32 cellular contexts compared by ENCODE assay signal in the genomic region with DNA sequence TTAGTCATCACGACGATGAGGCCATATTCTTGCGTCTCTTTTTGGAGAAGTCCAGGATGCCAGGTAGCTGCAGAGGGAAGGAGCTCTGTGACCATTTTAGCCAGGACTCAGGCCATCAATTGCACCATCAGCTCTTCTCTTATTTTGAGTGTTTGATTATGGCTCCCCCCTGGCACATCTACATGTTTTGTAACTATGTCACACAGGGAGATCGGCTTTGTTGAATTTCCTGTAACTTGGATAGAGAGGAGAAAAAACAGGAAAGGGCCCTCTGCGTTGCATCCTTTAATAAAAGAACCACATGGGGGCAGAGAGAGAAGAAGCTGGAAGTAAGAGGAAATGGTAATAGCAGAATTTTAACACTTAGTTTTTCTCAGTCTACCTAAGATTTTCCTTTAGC.
DNase-seq lines count a peak whose midpoint lies in the region; ATAC-seq and TF ChIP-seq lines count a peak whose summit lies in the region.
"Had no signal": no experiment of that assay in that cellular context is flagged by ENCODE, and none has a peak within 500 bp of the region (broad histone marks: within the 10 kb centered on the region; RNA-seq: fewer than 3 reads in every experiment).

No MANE protein-coding gene starts in this region.

- H3K4me3 ChIP-seq in upper lobe of right lung, result no peak overlapping the region
- no peak overlapping the region for H3K4me3 ChIP-seq in foreskin fibroblast (ENCODE audit: low read depth in 1 of 2, low read length in 2 of 2)
- H3K4me3 ChIP-seq: cardiac muscle cell, coronary artery, gastroesophageal sphincter, K562, MG63, Peyer's patch, skin epidermis, stomach, thyroid gland had no signal

- no peak overlapping the region for H3K27ac ChIP-seq in upper lobe of right lung
- H3K27ac ChIP-seq: cardiac muscle cell, coronary artery, gastroesophageal sphincter, Peyer's patch, skin epidermis, stomach, thyroid gland, WERI-Rb-1 had no signal

- peaks cover 11% of the 10 kb centered on the region for H3K4me1 Mint-ChIP-seq in WTC11
- H3K4me1 Mint-ChIP-seq: immature natural killer cell, memory B cell had no signal

- ATAC-seq in WTC11 (peak; percentile 32; the same call in 1 of the 2 replicates), left lobe of liver (peak; percentile 44), upper lobe of right lung (no peak), GM21390 (IDR thresholded peaks at IDR 0.05; ENCODE audit: unreplicated experiment) (no peak)
- ATAC-seq: gastroesophageal sphincter, K562 had no signal

- no peaks in the 10 kb centered on the region for H3K36me3 Mint-ChIP-seq in WTC11
- H3K36me3 Mint-ChIP-seq: immature natural killer cell, memory B cell had no signal

- H3K27me3 Mint-ChIP-seq in WTC11 (ENCODE audit: low read depth), result no peaks in the 10 kb centered on the region
- H3K27me3 Mint-ChIP-seq: CD4-positive, alpha-beta T cell had no signal

- H3K27me3 ChIP-seq in upper lobe of right lung, result no peaks in the 10 kb centered on the region
- H3K27me3 ChIP-seq: cardiac muscle cell, gastroesophageal sphincter, MG63, Peyer's patch, stomach, thyroid gland had no signal

- H3K36me3 ChIP-seq in upper lobe of right lung, result no peaks in the 10 kb centered on the region
- H3K36me3 ChIP-seq: cardiac muscle cell, gastroesophageal sphincter, MG63, Peyer's patch, stomach, thyroid gland, WERI-Rb-1 had no signal

- POLR2A ChIA-PET in WTC11 (lab: Charles Lee), result no interaction called here

- CTCF ChIA-PET in WTC11 (lab: Charles Lee), result interaction anchor here (1.7 kb wide), 1 partner anchor 191 kb away, joined by 7 read pairs; no protein-coding TSS in a partner anchor

- H3K4me1 ChIP-seq in upper lobe of right lung, result peaks cover 8% of the 10 kb centered on the region
- H3K4me1 ChIP-seq: Peyer's patch had no signal

- H3K9me3 ChIP-seq in upper lobe of right lung, result no peaks in the 10 kb centered on the region
- H3K9me3 ChIP-seq: gastroesophageal sphincter, MG63, Peyer's patch, stomach, thyroid gland had no signal

- H3K4me3 Mint-ChIP-seq in WTC11, result no peak overlapping the region
- H3K4me3 Mint-ChIP-seq: activated T-helper 1 cell treated with anti-CD3 and anti-CD28 coated beads, Interleukin-12 subunit alpha, Interleukin-12 subunit beta, Interleukin-2, Interleukin-4 antibody, amounts not matched to agents 30 ng/mL and 10 ng/mL and 1 ng/mL, durations not matched to agents 14 hours and 24 hours and 36 hours; CD4-positive, alpha-beta T cell; immature natural killer cell; memory B cell had no signal

- DNase-seq in NCI-H748 (lab: John Stamatoyannopoulos, UW; ENCODE audit: unreplicated experiment) (peak; percentile 17), NCI-H748 treated with DMSO at 0.1 percent for 48 hours (lab: John Stamatoyannopoulos, UW) (no peak), WTC11 (ENCODE audit: low spot score) (no peak), left lobe of liver (ENCODE audit: low spot score) (no peak), upper lobe of right lung (no peak), AG08396 (ENCODE audit: low spot score) (no peak), foreskin fibroblast (no peak)
- DNase-seq: 8988T; activated naive CD4-positive, alpha-beta T cell treated with anti-CD3 and anti-CD28 coated beads, Interleukin-2, amount 50 U/mL, for 16 hours; amniotic stem cell; CD4-positive, alpha-beta T cell; DMS 273 treated with DMSO at 0.1 percent for 48 hours; hippocampal formation; immature natural killer cell; MG63; NCI-H446 treated with DMSO at 0.1 percent for 48 hours; NK-92 treated with Interleukin-12 subunit alpha and Interleukin-12 subunit beta, amount 100 ng/mL, for 24 hours; nucleus accumbens; Peyer's patch; SHP77 treated with DMSO at 0.1 percent for 48 hours; stomach; T-helper 9 cell; thyroid gland; WERI-Rb-1 had no signal

- TF ChIP-seq CTCF in WTC11 (IDR thresholded peaks at IDR 0.05), result no peak
- peak; percentile 28 for TF ChIP-seq CTCF in upper lobe of right lung (IDR thresholded peaks at IDR 0.05)
- no peak for TF ChIP-seq CTCF in foreskin fibroblast (IDR thresholded peaks at IDR 0.05; ENCODE audit: low read depth, low read length)

- intact Hi-C loops in upper lobe of right lung (cut with DNase I), result no loop called here

- H3K27ac Mint-ChIP-seq in WTC11, result peak overlapping the region; percentile 29; the same call in 1 of the 2 replicates
- H3K27ac Mint-ChIP-seq: activated T-helper 1 cell treated with anti-CD3 and anti-CD28 coated beads, Interleukin-12 subunit alpha, Interleukin-12 subunit beta, Interleukin-2, Interleukin-4 antibody, amounts not matched to agents 30 ng/mL and 10 ng/mL and 1 ng/mL, durations not matched to agents 14 hours and 24 hours and 36 hours; CD4-positive, alpha-beta T cell; immature natural killer cell; memory B cell had no signal

- no peaks in the 10 kb centered on the region for H3K9me3 Mint-ChIP-seq in WTC11
- H3K9me3 Mint-ChIP-seq: activated T-helper 1 cell treated with anti-CD3 and anti-CD28 coated beads, Interleukin-12 subunit alpha, Interleukin-12 subunit beta, Interleukin-2, Interleukin-4 antibody, amounts not matched to agents 30 ng/mL and 10 ng/mL and 1 ng/mL, durations not matched to agents 14 hours and 24 hours and 36 hours; CD4-positive, alpha-beta T cell; memory B cell had no signal

TF ChIP-seq in WTC11, 78 proteins besides CTCF, POLR2A, EP300 and RAD21 (continues in another document):
- TF ChIP-seq, protein P1, sequence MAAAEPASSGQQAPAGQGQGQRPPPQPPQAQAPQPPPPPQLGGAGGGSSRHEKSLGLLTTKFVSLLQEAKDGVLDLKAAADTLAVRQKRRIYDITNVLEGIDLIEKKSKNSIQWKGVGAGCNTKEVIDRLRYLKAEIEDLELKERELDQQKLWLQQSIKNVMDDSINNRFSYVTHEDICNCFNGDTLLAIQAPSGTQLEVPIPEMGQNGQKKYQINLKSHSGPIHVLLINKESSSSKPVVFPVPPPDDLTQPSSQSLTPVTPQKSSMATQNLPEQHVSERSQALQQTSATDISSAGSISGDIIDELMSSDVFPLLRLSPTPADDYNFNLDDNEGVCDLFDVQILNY (CRISPR knock-in tag; IDR thresholded peaks at IDR 0.05), result no peak
- no peak for TF ChIP-seq ESRRA (CRISPR knock-in tag; IDR thresholded peaks at IDR 0.05; ENCODE audit: borderline replicate concordance)
- TF ChIP-seq, protein P2, sequence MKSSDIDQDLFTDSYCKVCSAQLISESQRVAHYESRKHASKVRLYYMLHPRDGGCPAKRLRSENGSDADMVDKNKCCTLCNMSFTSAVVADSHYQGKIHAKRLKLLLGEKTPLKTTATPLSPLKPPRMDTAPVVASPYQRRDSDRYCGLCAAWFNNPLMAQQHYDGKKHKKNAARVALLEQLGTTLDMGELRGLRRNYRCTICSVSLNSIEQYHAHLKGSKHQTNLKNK (CRISPR knock-in tag; IDR thresholded peaks at IDR 0.05), result no peak
- TF ChIP-seq, protein P3, sequence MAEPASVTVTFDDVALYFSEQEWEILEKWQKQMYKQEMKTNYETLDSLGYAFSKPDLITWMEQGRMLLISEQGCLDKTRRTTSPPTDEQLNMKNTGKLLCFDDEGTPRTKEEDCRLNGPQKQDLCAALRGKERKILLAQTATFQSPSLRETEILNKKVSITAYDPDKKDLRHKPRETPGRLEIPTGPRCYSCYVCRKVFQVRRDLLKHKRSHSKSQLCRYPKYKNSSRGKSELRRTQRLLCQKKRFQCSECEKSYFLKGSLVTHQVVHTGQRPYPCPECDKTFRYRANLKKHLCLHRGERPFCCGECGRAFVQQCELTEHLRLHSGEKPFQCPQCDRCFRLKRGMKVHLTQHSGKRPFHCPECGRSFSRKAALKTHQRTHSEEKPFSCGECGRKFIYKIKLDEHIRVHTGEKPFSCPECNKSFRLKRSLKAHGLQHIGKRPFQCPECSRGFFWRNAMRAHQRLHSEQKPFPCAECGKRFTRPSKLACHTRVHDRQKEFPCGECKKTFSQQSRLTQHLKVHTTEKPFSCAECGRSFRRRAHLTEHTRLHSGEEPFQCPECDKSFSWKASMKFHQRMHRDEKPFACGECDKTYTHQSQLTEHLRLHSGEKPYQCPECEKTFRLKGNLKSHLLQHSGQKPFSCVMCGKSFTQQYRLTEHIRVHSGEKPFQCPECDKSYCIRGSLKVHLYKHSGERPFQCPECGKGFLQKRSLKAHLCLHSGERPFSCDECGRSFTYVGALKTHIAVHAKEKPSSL (CRISPR knock-in tag; conservative IDR thresholded peaks at IDR 0.05), result no peak
- no peak for TF ChIP-seq ATF1 (CRISPR knock-in tag; IDR thresholded peaks at IDR 0.05)
- TF ChIP-seq, protein P4, sequence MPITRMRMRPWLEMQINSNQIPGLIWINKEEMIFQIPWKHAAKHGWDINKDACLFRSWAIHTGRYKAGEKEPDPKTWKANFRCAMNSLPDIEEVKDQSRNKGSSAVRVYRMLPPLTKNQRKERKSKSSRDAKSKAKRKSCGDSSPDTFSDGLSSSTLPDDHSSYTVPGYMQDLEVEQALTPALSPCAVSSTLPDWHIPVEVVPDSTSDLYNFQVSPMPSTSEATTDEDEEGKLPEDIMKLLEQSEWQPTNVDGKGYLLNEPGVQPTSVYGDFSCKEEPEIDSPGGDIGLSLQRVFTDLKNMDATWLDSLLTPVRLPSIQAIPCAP (CRISPR knock-in tag; IDR thresholded peaks at IDR 0.05), result no peak
- TF ChIP-seq MYBL2 (CRISPR knock-in tag; IDR thresholded peaks at IDR 0.05), result no peak
- TF ChIP-seq ZNF396 (CRISPR knock-in tag; IDR thresholded peaks at IDR 0.05; ENCODE audit: borderline replicate concordance), result no peak
- no peak for TF ChIP-seq ZNF121 (CRISPR knock-in tag; IDR thresholded peaks at IDR 0.05)
- TF ChIP-seq NFYB (CRISPR knock-in tag; conservative IDR thresholded peaks at IDR 0.05; ENCODE audit: low read depth), result no peak

Comparison
In these comparisons a context has a peak if more than half of its experiments do, and no peak if none do; other contexts are left out.
1. ATAC-seq: peak in WTC11 (single experiment) and left lobe of liver (single experiment); none in upper lobe of right lung (single experiment) and GM21390 (single experiment).